Comparison of ENCODE assay signal across 1 cellular context in genomic region chrX:38982370-38982769, GRCh38.
A peak's percentile ranks its signal among the peaks of the same experiment; 100 is the strongest.
TF ChIP-seq lines count a peak whose summit lies in the region.

No MANE protein-coding gene starts in this region.

TF ChIP-seq in HepG2, 621 proteins besides CTCF, POLR2A, EP300 and RAD21 (continued from another document and continues in another):
- no peak for TF ChIP-seq GMEB1 (CRISPR knock-in tag; IDR thresholded peaks at IDR 0.05; ENCODE audit: borderline replicate concordance)
- TF ChIP-seq MXD4 (CRISPR knock-in tag; IDR thresholded peaks at IDR 0.05), result peak; percentile 61; the same call in 1 of the 2 replicates
- peak; percentile 53 for TF ChIP-seq PAXIP1 (CRISPR knock-in tag; conservative IDR thresholded peaks at IDR 0.05)
- TF ChIP-seq GABPA (IDR thresholded peaks at IDR 0.05; ENCODE audit: low read depth, low read length), result no peak; the same call in 1 of the 2 replicates
- TF ChIP-seq GABPA (CRISPR knock-in tag; IDR thresholded peaks at IDR 0.05; ENCODE audit: low read depth), result peak; percentile 63
- TF ChIP-seq REPIN1 (CRISPR knock-in tag; IDR thresholded peaks at IDR 0.05; ENCODE audit: borderline replicate concordance, low read depth), result no peak
- no peak for TF ChIP-seq ZNF724P (CRISPR knock-in tag; IDR thresholded peaks at IDR 0.05; ENCODE audit: borderline replicate concordance)
- no peak for TF ChIP-seq CBX5 (CRISPR knock-in tag; IDR thresholded peaks at IDR 0.05; ENCODE audit: borderline replicate concordance)
- no peak for TF ChIP-seq ZNF501 (CRISPR knock-in tag; IDR thresholded peaks at IDR 0.05)
- no peak for TF ChIP-seq HDAC2 (CRISPR knock-in tag; IDR thresholded peaks at IDR 0.05)
- TF ChIP-seq SP5 (CRISPR knock-in tag; IDR thresholded peaks at IDR 0.05; ENCODE audit: borderline replicate concordance, low read depth), result no peak
- no peak for TF ChIP-seq ZNF333 (CRISPR knock-in tag; IDR thresholded peaks at IDR 0.05; ENCODE audit: borderline replicate concordance)
- TF ChIP-seq SNAPC5 (CRISPR knock-in tag; IDR thresholded peaks at IDR 0.05; ENCODE audit: borderline replicate concordance), result no peak
- TF ChIP-seq ARID5B (CRISPR knock-in tag; IDR thresholded peaks at IDR 0.05), result 0 out of 2 replicates have a peak, but pooled peaks have one; percentile 19
- no peak for TF ChIP-seq ZUFSP (CRISPR knock-in tag; IDR thresholded peaks at IDR 0.05; ENCODE audit: borderline replicate concordance)
- TF ChIP-seq ZBTB44 (CRISPR knock-in tag; IDR thresholded peaks at IDR 0.05), result no peak
- TF ChIP-seq ZBTB25 (CRISPR knock-in tag; IDR thresholded peaks at IDR 0.05), result no peak
- 0 out of 2 replicates have a peak, but pooled peaks have one; percentile 30 for TF ChIP-seq NR2F2 (IDR thresholded peaks at IDR 0.05; ENCODE audit: borderline replicate concordance, low read depth)
- TF ChIP-seq NR0B2 (CRISPR knock-in tag; IDR thresholded peaks at IDR 0.05), result no peak
- TF ChIP-seq MAF1 (CRISPR knock-in tag; IDR thresholded peaks at IDR 0.05; ENCODE audit: borderline replicate concordance), result no peak
- TF ChIP-seq ZNF619 (CRISPR knock-in tag; IDR thresholded peaks at IDR 0.05), result no peak
- TF ChIP-seq SNRNP70 (IDR thresholded peaks at IDR 0.05; ENCODE audit: low read depth, low read length), result no peak
- no peak for TF ChIP-seq NAIF1 (CRISPR knock-in tag; IDR thresholded peaks at IDR 0.05; ENCODE audit: borderline replicate concordance)
- no peak for TF ChIP-seq KAT2B (IDR thresholded peaks at IDR 0.05; ENCODE audit: borderline replicate concordance, low read depth, low read length)
- no peak for TF ChIP-seq ZNF720 (CRISPR knock-in tag; IDR thresholded peaks at IDR 0.05)
- TF ChIP-seq ZNF33A (CRISPR knock-in tag; IDR thresholded peaks at IDR 0.05; ENCODE audit: borderline replicate concordance), result no peak
- peak; percentile 71; the same call in 1 of the 3 replicates for TF ChIP-seq MXI1 (IDR thresholded peaks at IDR 0.05; ENCODE audit: borderline replicate concordance, low read depth, low read length)
- no peak for TF ChIP-seq ZNF576 (CRISPR knock-in tag; IDR thresholded peaks at IDR 0.05)
- TF ChIP-seq GABPB1 (CRISPR knock-in tag; IDR thresholded peaks at IDR 0.05), result peak; percentile 46; the same call in 1 of the 2 replicates
- TF ChIP-seq PRPF4 (IDR thresholded peaks at IDR 0.05; ENCODE audit: low read depth, low read length, poor library complexity, severe bottlenecking), result no peak
- no peak for TF ChIP-seq GRHL1 (CRISPR knock-in tag; conservative IDR thresholded peaks at IDR 0.05)
- TF ChIP-seq IRF1 (CRISPR knock-in tag; IDR thresholded peaks at IDR 0.05; ENCODE audit: low read depth), result no peak
- TF ChIP-seq SMYD3 (CRISPR knock-in tag; IDR thresholded peaks at IDR 0.05), result no peak
- TF ChIP-seq SIN3A (IDR thresholded peaks at IDR 0.05; ENCODE audit: borderline replicate concordance, low read depth, low read length), result no peak
- TF ChIP-seq ESRRA (CRISPR knock-in tag; IDR thresholded peaks at IDR 0.05; ENCODE audit: low read depth), result peak; percentile 44; the same call in 1 of the 2 replicates
- TF ChIP-seq TFE3 (CRISPR knock-in tag; IDR thresholded peaks at IDR 0.05), result no peak
